ENCODE assay signal across 14 cellular contexts in genomic region chr1:21157868-21158267, GRCh38. TPM values are rescaled to one million over a fixed set of nuclear protein-coding genes. Genes with fewer than 3 reads are reported as not detected.
A peak's percentile ranks its signal among the peaks of the same experiment; 100 is the strongest.
DNase-seq lines count a peak whose midpoint lies in the region; ATAC-seq and TF ChIP-seq lines count a peak whose summit lies in the region.
"Had no signal": no experiment of that assay in that cellular context is flagged by ENCODE, and none has a peak within 500 bp of the region (broad histone marks: within the 10 kb centered on the region; RNA-seq: fewer than 3 reads in every experiment).

No MANE protein-coding gene starts in this region.

- TF ChIP-seq CTCF in HEK293 (tag by site-specific recombination; IDR thresholded peaks at IDR 0.05), result no peak
- no peak for TF ChIP-seq CTCF in body of pancreas (IDR thresholded peaks at IDR 0.05)
- no peak for TF ChIP-seq CTCF in neutrophil (IDR thresholded peaks at IDR 0.05)

- H3K9me3 ChIP-seq in HEK293 (ENCODE audit: control insufficient read depth, insufficient read depth, low read depth, low read length), result no peaks in the 10 kb centered on the region
- H3K9me3 ChIP-seq in body of pancreas, result no peaks in the 10 kb centered on the region
- no peaks in the 10 kb centered on the region for H3K9me3 ChIP-seq in neutrophil
- H3K9me3 ChIP-seq: BE2C, Caco-2, HAP-1 had no signal

- H3K4me3 ChIP-seq in HEK293 (ENCODE audit: low read depth, low read length) (no peak overlapping the region), body of pancreas (no peak overlapping the region), neutrophil (ENCODE audit: low read depth in 1 of 2, low read length in 1 of 2) (no peak overlapping the region)
- H3K4me3 ChIP-seq: HAP-1 had no signal

- no peak overlapping the region for H3K27ac ChIP-seq in HEK293 (ENCODE audit: extremely low read depth, low read depth, low read length)
- H3K27ac ChIP-seq in body of pancreas, result peak overlapping the region in 1 of 4 donors; percentile 53
- H3K27ac ChIP-seq in neutrophil, result peak overlapping the region; percentile 52
- H3K27ac ChIP-seq: C4-2B had no signal

- ATAC-seq in body of pancreas (peak; percentile 33), HG02571 (IDR thresholded peaks at IDR 0.05; ENCODE audit: unreplicated experiment) (no peak), HG02610 (IDR thresholded peaks at IDR 0.05; ENCODE audit: unreplicated experiment) (no peak)
- ATAC-seq: HepG2 had no signal

- peaks cover 8% of the 10 kb centered on the region for H3K4me1 ChIP-seq in HEK293 (ENCODE audit: control insufficient read depth, insufficient read depth, low read length)
- peaks cover 13% of the 10 kb centered on the region for H3K4me1 ChIP-seq in body of pancreas
- peaks cover 16 to 33% of the 10 kb centered on the region in 2 experiments for H3K4me1 ChIP-seq in neutrophil (ENCODE audit: control insufficient read depth in 1 of 2, insufficient read depth in 1 of 2, low read depth in 1 of 2, low read length in 1 of 2)
- H3K4me1 ChIP-seq: BE2C, Caco-2 had no signal

- CTCF ChIA-PET in HEK293 (lab: Yijun Ruan, JAX), result no interaction called here

- DNase-seq in body of pancreas (no peak), SKM-1 (lab: John Stamatoyannopoulos, UW; ENCODE audit: unreplicated experiment) (no peak)
- DNase-seq: ACHN; BE2C; Caco-2; CD4-positive, alpha-beta T cell; KBM-7 had no signal

- 19 to 34% methylated on average over 3 of the region's 3 CpGs for WGBS in body of pancreas, 2 donors

- POLR2A ChIA-PET in HEK293 (lab: Yijun Ruan, JAX), result no interaction called here

- H3K27me3 ChIP-seq in body of pancreas (no peaks in the 10 kb centered on the region), neutrophil (no peaks in the 10 kb centered on the region)
- H3K27me3 ChIP-seq: BE2C had no signal

- H3K36me3 ChIP-seq in HEK293 (ENCODE audit: control insufficient read depth in 2 of 2, insufficient read depth in 1 of 2, low read length in 2 of 2), result peaks cover 16 to 47% of the 10 kb centered on the region in 2 experiments; a peak in 2 of 3 replicates
- no peaks in the 10 kb centered on the region for H3K36me3 ChIP-seq in body of pancreas (replicated peaks in 1 of 2; ENCODE audit: insufficient read depth in 1 of 2, low read depth in 2 of 2)
- H3K36me3 ChIP-seq in neutrophil, result peaks cover 8% of the 10 kb centered on the region
- H3K36me3 ChIP-seq: BE2C had no signal

- no peak for TF ChIP-seq POLR2A in body of pancreas (IDR thresholded peaks at IDR 0.05)

- intact Hi-C loops in body of pancreas (cut with DNase I), result no loop called here

TF ChIP-seq in HEK293, 187 proteins besides CTCF, POLR2A, EP300 and RAD21:
- TF ChIP-seq ZNF214 (tag by site-specific recombination; IDR thresholded peaks at IDR 0.05; ENCODE audit: borderline replicate concordance) (no peak), ZNF837 (tag by site-specific recombination; IDR thresholded peaks at IDR 0.05) (no peak), ZNF24 (tag by site-specific recombination; IDR thresholded peaks at IDR 0.05) (no peak), KLF8 (tag by site-specific recombination; IDR thresholded peaks at IDR 0.05) (no peak), ZNF148 (tag by site-specific recombination; IDR thresholded peaks at IDR 0.05; ENCODE audit: borderline replicate concordance) (no peak), ZBTB1 (tag by site-specific recombination; IDR thresholded peaks at IDR 0.05) (no peak), ZNF580 (tag by site-specific recombination; IDR thresholded peaks at IDR 0.05) (no peak), PRDM1 (tag by site-specific recombination; IDR thresholded peaks at IDR 0.05) (0 out of 2 replicates have a peak, but pooled peaks have one; percentile 40)

RNA-seq across cellular contexts. Expression of gene EIF4G3, which starts 18.8 kb away (rescaled TPM):
- 10 to 100 TPM; 20.8 to 48.8 TPM for total RNA-seq in body of pancreas
